ENCODE assay signal across 9 cellular contexts in genomic region chr3:22326305-22326704, GRCh38.
"Had no signal": no experiment of that assay in that cellular context is flagged by ENCODE, and none has a peak within 500 bp of the region (broad histone marks: within the 10 kb centered on the region; RNA-seq: fewer than 3 reads in every experiment).

No MANE protein-coding gene starts in this region.

- H3K9ac ChIP-seq: GM23248, KMS-11 had no signal

- H3K4me1 ChIP-seq: HAP-1 had no signal

- H3K27ac Mint-ChIP-seq: HFFc6, IgD-negative memory B cell had no signal

- H3K4me1 Mint-ChIP-seq: IgD-negative memory B cell had no signal

- H3K4me3 Mint-ChIP-seq: HFFc6, IgD-negative memory B cell had no signal

- H3K27ac ChIP-seq: GM23248, HL-60, KMS-11 had no signal

- H3K36me3 Mint-ChIP-seq: IgD-negative memory B cell had no signal

- H3K4me2 ChIP-seq: KMS-11 had no signal

- H3K27me3 Mint-ChIP-seq: IgD-negative memory B cell had no signal

- H3K4me3 ChIP-seq: GM23248, HAP-1 had no signal

- H3K36me3 ChIP-seq: HAP-1 had no signal

- ATAC-seq: HCT116, HepG2 had no signal

- H3K9me3 ChIP-seq: HAP-1 had no signal

- H2AFZ ChIP-seq: GM23248 had no signal

- DNase-seq: GM23248, HFFc6, KBM-7 had no signal
